ENCODE assay signal across 21 cellular contexts in the genomic region with DNA sequence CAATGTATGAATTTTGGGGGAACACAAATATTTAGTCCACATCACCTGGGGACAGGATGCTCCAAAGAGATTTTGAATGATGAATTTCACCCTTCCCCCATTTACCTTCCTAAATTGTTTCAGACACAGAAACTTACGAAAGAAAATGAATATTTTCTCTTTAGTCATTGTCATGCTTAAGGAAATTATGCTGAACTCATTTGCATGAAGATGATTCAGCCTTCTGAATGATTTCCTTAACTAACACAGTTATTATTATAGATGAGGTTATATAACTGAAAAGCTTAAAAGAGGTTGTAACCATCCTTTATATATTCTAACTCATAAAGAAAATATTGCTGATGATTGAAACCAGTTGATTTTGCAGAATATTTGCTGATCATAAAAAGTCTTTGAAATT.
DNase-seq lines count a peak whose midpoint lies in the region; ATAC-seq, FAIRE-seq and TF ChIP-seq lines count a peak whose summit lies in the region.
"Had no signal": no experiment of that assay in that cellular context is flagged by ENCODE, and none has a peak within 500 bp of the region (broad histone marks: within the 10 kb centered on the region; RNA-seq: fewer than 3 reads in every experiment).

No MANE protein-coding gene starts in this region.

- TF ChIP-seq CTCF in mammary epithelial cell (conservative IDR thresholded peaks at IDR 0.05 in 1 of 2, IDR thresholded peaks at IDR 0.05 in 1 of 2; ENCODE audit: extremely low read depth in 1 of 2, insufficient read depth in 1 of 2, low read depth in 1 of 2, low read length in 2 of 2) (no peak), MCF 10A (IDR thresholded peaks at IDR 0.05; ENCODE audit: unreplicated experiment) (no peak), tibial artery (IDR thresholded peaks at IDR 0.05) (no peak)

- H2AFZ ChIP-seq in mammary epithelial cell (ENCODE audit: low read depth, low read length) = no peak overlapping the region

- no peak for TF ChIP-seq POLR2A in GM12891 (IDR thresholded peaks at IDR 0.05; ENCODE audit: low read depth, low read length)

- no TSS peak for BruUV-seq in mammary epithelial cell (replicated peaks; lab: Mats Ljungman, UMichigan)
- BruUV-seq in MCF 10A (replicated peaks; lab: Mats Ljungman, UMichigan) = no TSS peak

- dilution Hi-C loops in mammary epithelial cell (cut with HindIII; ENCODE audit: low sequenced_read_pairs) = no loop called here

- H3K9me3 ChIP-seq in mammary epithelial cell (replicated peaks; ENCODE audit: insufficient read depth, low read length) (no peaks in the 10 kb centered on the region), adipocyte (ENCODE audit: control insufficient read depth, low read length) (no peaks in the 10 kb centered on the region), tibial artery (no peaks in the 10 kb centered on the region)

- H3K4me1 ChIP-seq in mammary epithelial cell (ENCODE audit: insufficient read depth, low read length) = peaks cover 26% of the 10 kb centered on the region
- H3K4me1 ChIP-seq in adipocyte (ENCODE audit: control insufficient read depth, insufficient read depth, low read length) = peaks cover 39% of the 10 kb centered on the region
- H3K4me1 ChIP-seq in tibial artery = no peaks in the 10 kb centered on the region

- no peaks in the 10 kb centered on the region for H3K79me2 ChIP-seq in mammary epithelial cell (ENCODE audit: insufficient read depth, low read length)

- no peak overlapping the region for H3K9ac ChIP-seq in mammary epithelial cell (ENCODE audit: insufficient read depth, low read length)
- peak overlapping the region; percentile 26 for H3K9ac ChIP-seq in adipocyte (ENCODE audit: low read length)
- H3K9ac ChIP-seq: KMS-11 had no signal

- H3K27me3 ChIP-seq in mammary epithelial cell (ENCODE audit: insufficient read depth, low read length) (no peaks in the 10 kb centered on the region), adipocyte (replicated peaks; ENCODE audit: control insufficient read depth, insufficient read depth, low read length) (no peaks in the 10 kb centered on the region), tibial artery (no peaks in the 10 kb centered on the region)

- H3K27ac Mint-ChIP-seq in MCF 10A (ENCODE audit: low read depth, unreplicated experiment) = no peak overlapping the region
- H3K27ac Mint-ChIP-seq: CD8-positive, alpha-beta T cell had no signal

- intact Hi-C loops in mammary epithelial cell (cut with micrococcal nuclease) = no loop called here
- intact Hi-C loops in MCF 10A (cut with micrococcal nuclease) = no loop called here
- intact Hi-C loops in tibial artery (cut with DNase I; ENCODE audit: low total_unique reads) = no loop called here

- no peak overlapping the region for H3K4me2 ChIP-seq in mammary epithelial cell (ENCODE audit: insufficient read depth, low read depth, low read length)
- H3K4me2 ChIP-seq: KMS-11 had no signal

- no peak overlapping the region for H3K4me3 Mint-ChIP-seq in MCF 10A (ENCODE audit: unreplicated experiment)
- H3K4me3 Mint-ChIP-seq: CD8-positive, alpha-beta T cell had no signal

- no peak for FAIRE-seq in GM12891 (lab: Jason Lieb, UNC)

- in situ Hi-C loops in mammary epithelial cell (cut with MboI; ENCODE audit: low sequenced_read_pairs in 2 of 2) = no loop called here

- H3K4me3 ChIP-seq in mammary epithelial cell (replicated peaks in 1 of 3; ENCODE audit: insufficient read depth in 1 of 3, low read depth in 2 of 3, low read length in 3 of 3) = no peak overlapping the region
- H3K4me3 ChIP-seq in adipocyte (ENCODE audit: low read length) = peak overlapping the region; percentile 19
- H3K4me3 ChIP-seq in tibial artery = no peak overlapping the region

- no peak for ATAC-seq in GM18498 (IDR thresholded peaks at IDR 0.05; ENCODE audit: unreplicated experiment)
- ATAC-seq: CD8-positive, alpha-beta T cell; Panc1 had no signal

- POLR2A ChIA-PET in MCF 10A (lab: Yijun Ruan, JAX) = no interaction called here

- 38% methylated on average over 1 of the region's 1 CpG for WGBS in mammary epithelial cell (ENCODE audit: low coverage, missing lambda C conversion rate)

- H3K27me3 Mint-ChIP-seq in MCF 10A (ENCODE audit: insufficient read depth, unreplicated experiment) = no peaks in the 10 kb centered on the region

- H3K27ac ChIP-seq in mammary epithelial cell (ENCODE audit: insufficient read depth, low read depth, low read length) (peak overlapping the region; percentile 78), temporal lobe (ENCODE audit: low read depth, low read length) (peak overlapping the region; percentile 19), tibial artery (no peak overlapping the region)
- H3K27ac ChIP-seq: KMS-11 had no signal

- no peaks in the 10 kb centered on the region for H3K9me3 Mint-ChIP-seq in MCF 10A (ENCODE audit: unreplicated experiment)
- H3K9me3 Mint-ChIP-seq: CD8-positive, alpha-beta T cell had no signal

- H3K4me1 Mint-ChIP-seq in MCF 10A (ENCODE audit: insufficient read depth, unreplicated experiment) = peaks cover 11% of the 10 kb centered on the region

- DNase-seq in mammary epithelial cell (no peak), MCF 10A (ENCODE audit: unreplicated experiment) (no peak), adipocyte (ENCODE audit: low read depth) (no peak), inferior parietal cortex (ENCODE audit: extremely low spot score) (peak; percentile 30), tibial artery (no peak), GM12891 (ENCODE audit: insufficient read length, low spot score) (no peak)
- DNase-seq: 8988T; AML-193; C1 segment of cervical spinal cord; CD8-positive, alpha-beta T cell; DMS153; H7; MV-4-11; NCI-H1105 treated with DMSO at 0.1 percent for 48 hours; NCI-H2029 treated with DMSO at 0.1 percent for 48 hours; NCI-H510A treated with DMSO at 0.1 percent for 48 hours; NCI-H748 treated with DMSO at 0.1 percent for 48 hours had no signal

- H4K20me1 ChIP-seq in mammary epithelial cell (ENCODE audit: insufficient read depth, low read length) = no peaks in the 10 kb centered on the region

- H3K36me3 ChIP-seq in mammary epithelial cell (ENCODE audit: insufficient read depth, low read length) (no peaks in the 10 kb centered on the region), adipocyte (ENCODE audit: control insufficient read depth, insufficient read depth, low read length, severe bottlenecking) (no peaks in the 10 kb centered on the region), tibial artery (no peaks in the 10 kb centered on the region)

- no peaks in the 10 kb centered on the region for H3K36me3 Mint-ChIP-seq in MCF 10A (ENCODE audit: insufficient read depth, unreplicated experiment)
- H3K36me3 Mint-ChIP-seq: CD8-positive, alpha-beta T cell had no signal

- CTCF ChIA-PET in mammary epithelial cell (lab: Charles Lee; ENCODE audit: low non-redundant PET) = no interaction called here
- CTCF ChIA-PET in MCF 10A (lab: Yijun Ruan, JAX) = no interaction called here

TF ChIP-seq in GM12891, 5 proteins besides CTCF, POLR2A, EP300 and RAD21:
- no peak for TF ChIP-seq PAX5 (IDR thresholded peaks at IDR 0.05; ENCODE audit: insufficient read depth, low read length, severe bottlenecking)
- no peak for TF ChIP-seq TAF1 (IDR thresholded peaks at IDR 0.05; ENCODE audit: low read depth, low read length)
- no peak for TF ChIP-seq POU2F2 (IDR thresholded peaks at IDR 0.05; ENCODE audit: low read depth, low read length)
- no peak for TF ChIP-seq SPI1 (IDR thresholded peaks at IDR 0.05; ENCODE audit: low read depth, low read length)
- TF ChIP-seq POLR2AphosphoS5 (IDR thresholded peaks at IDR 0.05; ENCODE audit: low read depth, low read length) = no peak

Comparison
In these comparisons a context has a peak if more than half of its experiments do, and no peak if none do; other contexts are left out.
1. H3K27ac ChIP-seq: peak in mammary epithelial cell (single experiment) and temporal lobe (single experiment); none in tibial artery (0 of 2).